17 cellular contexts compared by ENCODE assay signal in the genomic region with DNA sequence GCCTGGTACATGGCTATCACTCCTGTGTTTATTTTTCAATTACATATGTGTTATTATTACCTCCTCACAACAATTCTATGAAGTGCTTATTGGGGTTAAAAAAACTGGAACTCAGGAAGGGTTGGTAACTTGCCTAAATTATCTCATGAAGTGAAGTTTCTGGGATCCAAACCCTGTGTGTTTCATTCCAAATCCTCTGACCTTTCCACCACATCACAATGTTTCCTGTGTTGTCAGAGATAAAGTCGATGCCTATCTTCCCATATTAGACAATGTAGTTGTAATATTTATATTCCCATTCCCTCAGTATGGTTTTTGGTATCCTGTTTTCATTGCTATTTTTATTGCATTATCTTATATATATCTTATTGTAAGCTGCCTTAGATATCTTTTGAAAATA.
DNase-seq lines count a peak whose midpoint lies in the region; TF ChIP-seq lines count a peak whose summit lies in the region.
"Had no signal": no experiment of that assay in that cellular context is flagged by ENCODE, and none has a peak within 500 bp of the region (broad histone marks: within the 10 kb centered on the region; RNA-seq: fewer than 3 reads in every experiment).

No MANE protein-coding gene starts in this region.

- H3K4me3 Mint-ChIP-seq in nephron, result no peak overlapping the region
- H3K4me3 Mint-ChIP-seq: B cell; CD4-positive, CD25-positive, alpha-beta regulatory T cell; CD8-positive, alpha-beta T cell had no signal

- H3K36me3 Mint-ChIP-seq in nephron (ENCODE audit: low read depth), result no peaks in the 10 kb centered on the region
- H3K36me3 Mint-ChIP-seq: CD8-positive, alpha-beta T cell had no signal

- peak overlapping the region; percentile 80 for H3K27ac ChIP-seq in VCaP
- H3K27ac ChIP-seq: BLaER1, C4-2B, GM23248 had no signal

- no peak for TF ChIP-seq CTCF in VCaP (conservative IDR thresholded peaks at IDR 0.05)
- no peak for TF ChIP-seq CTCF in choroid plexus epithelial cell (conservative IDR thresholded peaks at IDR 0.05; ENCODE audit: low read depth, low read length)
- TF ChIP-seq CTCF in nephron (IDR thresholded peaks at IDR 0.05; ENCODE audit: unreplicated experiment in 3 of 3), result no peak

- no peaks in the 10 kb centered on the region for H3K27me3 Mint-ChIP-seq in nephron (ENCODE audit: low read depth)
- H3K27me3 Mint-ChIP-seq: B cell; CD4-positive, CD25-positive, alpha-beta regulatory T cell had no signal

- H3K9me3 Mint-ChIP-seq in nephron, result no peaks in the 10 kb centered on the region
- H3K9me3 Mint-ChIP-seq: CD4-positive, CD25-positive, alpha-beta regulatory T cell; CD8-positive, alpha-beta T cell had no signal

- H3K27ac Mint-ChIP-seq in nephron, result peak overlapping the region in 2 of 3 experiments; percentile 88 to 91
- H3K27ac Mint-ChIP-seq: B cell; CD4-positive, CD25-positive, alpha-beta regulatory T cell; CD8-positive, alpha-beta T cell had no signal

- DNase-seq in choroid plexus epithelial cell (ENCODE audit: low read depth), result peak; percentile 9
- no peak for DNase-seq in NCI-H2171 treated with DMSO at 0.1 percent for 48 hours (lab: John Stamatoyannopoulos, UW)
- DNase-seq in stimulated activated CD4-positive, alpha-beta T cell treated with anti-CD3 and anti-CD28 coated beads, Interleukin-4, amount 100 ng/mL, for 4 hours, result no peak
- no peak for DNase-seq in T1000 (lab: John Stamatoyannopoulos, UW)
- DNase-seq: Caco-2; CD4-positive, CD25-positive, alpha-beta regulatory T cell; CD8-positive, alpha-beta T cell; DMS153; DND-41; GM23248; H7; HCEC 1CT had no signal

- H3K4me1 Mint-ChIP-seq in nephron, result peaks cover 43% of the 10 kb centered on the region
- H3K4me1 Mint-ChIP-seq: B cell had no signal

- H3K4me3 ChIP-seq in choroid plexus epithelial cell (ENCODE audit: low read depth, low read length), result no peak overlapping the region
- H3K4me3 ChIP-seq: BLaER1, GM23248 had no signal
